9 cellular contexts compared by ENCODE assay signal in genomic region chr10:22103701-22104100, GRCh38.
DNase-seq lines count a peak whose midpoint lies in the region; ATAC-seq, FAIRE-seq and TF ChIP-seq lines count a peak whose summit lies in the region.
"Had no signal": no experiment of that assay in that cellular context is flagged by ENCODE, and none has a peak within 500 bp of the region (broad histone marks: within the 10 kb centered on the region; RNA-seq: fewer than 3 reads in every experiment).

No MANE protein-coding gene starts in this region.

- H3K4me3 ChIP-seq in RWPE2 (ENCODE audit: severe bottlenecking) (no peak overlapping the region), kidney (ENCODE audit: low read length in 2 of 2) (no peak overlapping the region)

- no peaks in the 10 kb centered on the region for H3K27me3 ChIP-seq in RWPE2 (ENCODE audit: insufficient read depth, poor library complexity, severe bottlenecking)

- no peak for FAIRE-seq in kidney (lab: Jason Lieb, UNC)
- FAIRE-seq: TTC549 had no signal

- ATAC-seq in GM19438 (IDR thresholded peaks at IDR 0.05; ENCODE audit: low read depth, unreplicated experiment) (peak; percentile 68), RWPE2 (ENCODE audit: low read depth) (0 out of 3 replicates have a peak, but pooled peaks have one; percentile 51), HG03520 (IDR thresholded peaks at IDR 0.05; ENCODE audit: unreplicated experiment) (no peak), GM18861 (IDR thresholded peaks at IDR 0.05; ENCODE audit: unreplicated experiment) (no peak)

- DNase-seq in COLO829 (ENCODE audit: low spot score) = peak; percentile 4
- no peak for DNase-seq in RWPE2 (ENCODE audit: low spot score)
- DNase-seq in kidney = no peak
- no peak for DNase-seq in NCI-H526 (lab: John Stamatoyannopoulos, UW)
- DNase-seq in GOT3 (lab: John Stamatoyannopoulos, UW) = no peak

- TF ChIP-seq CTCF in RWPE2 (IDR thresholded peaks at IDR 0.05; ENCODE audit: poor library complexity, severe bottlenecking) (peak; percentile 53), kidney (IDR thresholded peaks at IDR 0.05; ENCODE audit: borderline replicate concordance, extremely low read depth, insufficient read depth) (peak; percentile 3)

- H3K36me3 ChIP-seq in RWPE2 (ENCODE audit: low read depth) (no peaks in the 10 kb centered on the region), kidney (ENCODE audit: control insufficient read depth in 1 of 2, insufficient read depth in 2 of 2, low read length in 2 of 2) (no peaks in the 10 kb centered on the region)

- H3K9me3 ChIP-seq in RWPE2 (ENCODE audit: severe bottlenecking) (no peaks in the 10 kb centered on the region), kidney (ENCODE audit: control insufficient read depth in 1 of 2, low read length in 2 of 2) (no peaks in the 10 kb centered on the region)

- no peak overlapping the region for H3K9ac ChIP-seq in kidney (ENCODE audit: low read length in 2 of 2)

- H3K4me1 ChIP-seq in RWPE2 (ENCODE audit: insufficient read depth, poor library complexity, severe bottlenecking) (no peaks in the 10 kb centered on the region), kidney (ENCODE audit: control insufficient read depth in 1 of 2, insufficient read depth in 1 of 2, low read depth in 1 of 2, low read length in 2 of 2) (no peaks in the 10 kb centered on the region)

- intact Hi-C loops in kidney (cut with DNase I) = no loop called here

- H3K27ac ChIP-seq in RWPE2 (ENCODE audit: poor library complexity, severe bottlenecking) = no peak overlapping the region
- no peak overlapping the region for H3K27ac ChIP-seq in kidney (ENCODE audit: low read depth in 2 of 2, low read length in 2 of 2)

Comparison
In these comparisons a context has a peak if more than half of its experiments do, and no peak if none do; other contexts are left out.
1. ATAC-seq: peak in GM19438 (single experiment) and RWPE2 (single experiment); none in HG03520 (single experiment) and GM18861 (single experiment).